ENCODE assay signal across 8 cellular contexts in the genomic region with DNA sequence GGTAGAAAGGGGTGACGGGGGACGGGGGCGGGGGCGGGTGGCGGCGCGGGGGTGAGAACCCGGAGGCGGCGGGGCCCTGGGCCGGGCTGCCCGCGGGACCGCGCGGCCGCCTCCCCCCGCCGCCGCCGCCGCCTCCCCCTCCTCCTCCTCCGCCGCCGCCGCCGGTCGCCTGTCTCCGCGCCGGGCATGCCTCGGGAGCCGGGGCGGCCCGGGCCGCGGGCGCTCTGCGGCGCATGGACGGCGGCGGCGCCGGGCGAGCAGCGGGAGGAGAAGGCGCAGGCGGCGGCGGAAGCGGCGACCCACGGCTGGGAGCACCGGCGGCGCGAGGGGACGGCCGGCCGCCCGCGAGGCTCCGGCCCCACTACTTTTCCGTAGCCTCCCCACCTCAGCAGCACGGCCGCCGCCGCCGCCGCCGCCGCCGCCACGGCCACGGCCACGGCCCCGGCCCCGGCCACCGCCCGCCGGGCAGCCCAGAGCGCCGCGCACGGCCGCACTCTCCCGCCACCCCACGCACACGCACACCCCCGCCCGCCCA. TPM values are rescaled to one million over a fixed set of nuclear protein-coding genes. Genes with fewer than 3 reads are reported as not detected.
DNase-seq lines count a peak whose midpoint lies in the region; ATAC-seq and TF ChIP-seq lines count a peak whose summit lies in the region.

TSS of gene NPAS3 (plus strand) at position 161 of the 535 bp plus-strand sequence.

- peak within 1 kb of the TSS; percentile 91 to 97 (median 94) for H3K4me3 Mint-ChIP-seq in brain

- CTCF ChIA-PET in GM10248 (lab: Yijun Ruan, JAX): no interaction called here

- peak within 1 kb of the TSS; percentile 86 for H3K27ac ChIP-seq in substantia nigra (ENCODE audit: low read depth, low read length, poor library complexity, severe bottlenecking)

- H3K36me3 Mint-ChIP-seq in brain: no peaks in the 10 kb centered on the region

- DNase-seq in GM10248 (ENCODE audit: extremely low spot score) (peak; percentile 37), kidney tubule cell (ENCODE audit: low spot score) (peak; percentile 26), substantia nigra (lab: John Stamatoyannopoulos, UW) (peak in 9 of 49 donors; percentile 37 to 70 (median 62)), DMS79 (lab: John Stamatoyannopoulos, UW) (no peak)
- DNase-seq in stimulated activated CD4-positive, alpha-beta T cell treated with anti-CD3 and anti-CD28 coated beads, Interleukin-1b, Interleukin-23, amount 100 ng/mL, for 48 hours: no peak

- H3K9me3 Mint-ChIP-seq in brain: peaks cover 0 to 7% (median 0%) of the 10 kb centered on the region in 5 experiments

- H3K27ac Mint-ChIP-seq in brain: peak within 1 kb of the TSS; percentile 95 to 99 (median 97)

- H3K27me3 Mint-ChIP-seq in brain: peaks cover 37% of the 10 kb centered on the region

- TF ChIP-seq CTCF in GM10248 (IDR thresholded peaks at IDR 0.05; ENCODE audit: control extremely low read depth, extremely low read depth, low read depth, missing control alignments) (no peak), brain (conservative IDR thresholded peaks at IDR 0.05) (no peak)

- POLR2A ChIA-PET in GM10248 (lab: Yijun Ruan, JAX): no interaction called here

- H3K4me1 Mint-ChIP-seq in brain: peaks cover 65% of the 10 kb centered on the region

- peak; percentile 41 for ATAC-seq in HG02885 (IDR thresholded peaks at IDR 0.05; ENCODE audit: poor library complexity, unreplicated experiment)
- ATAC-seq in GM21423 (IDR thresholded peaks at IDR 0.05; ENCODE audit: unreplicated experiment): no peak

RNA-seq across cellular contexts. Expression of gene NPAS3, which starts in this region (rescaled TPM):
- polyA plus RNA-seq in brain (ENCODE audit: insufficient read depth, low read depth, low replicate concordance): 5.1 TPM

Comparison
In these comparisons a context has a peak if more than half of its experiments do, and no peak if none do; other contexts are left out.
1. DNase-seq: peak in GM10248 (single experiment) and kidney tubule cell (single experiment); none in stimulated activated CD4-positive, alpha-beta T cell treated with anti-CD3 and anti-CD28 coated beads, Interleukin-1b, Interleukin-23, amount 100 ng/mL, for 48 hours (single experiment) and DMS79 (single experiment).